1 cellular context compared by ENCODE assay signal in the genomic region with DNA sequence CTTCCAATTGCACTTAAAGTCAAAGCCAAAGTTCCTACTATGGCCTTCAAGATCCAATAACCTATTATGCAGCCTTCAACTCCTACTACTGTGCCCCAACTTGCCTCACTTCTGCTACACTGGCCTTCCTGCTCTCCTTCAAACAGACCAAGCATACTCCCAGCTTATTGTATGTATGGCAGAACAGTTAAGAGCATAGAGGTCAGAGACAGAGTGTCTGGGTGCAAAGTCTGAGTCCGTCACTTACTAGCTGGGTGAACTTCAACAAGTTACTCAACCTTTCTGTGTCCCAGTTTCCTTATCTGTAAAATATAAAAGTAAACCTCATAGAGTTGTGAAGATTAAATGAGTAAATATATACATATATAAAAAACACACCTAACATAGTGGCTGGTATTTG.
A peak's percentile ranks its signal among the peaks of the same experiment; 100 is the strongest.
TF ChIP-seq lines count a peak whose summit lies in the region.

No MANE protein-coding gene starts in this region.

TF ChIP-seq in liver, 16 proteins besides CTCF, POLR2A, EP300 and RAD21 (continued from another document):
- TF ChIP-seq, protein P1, sequence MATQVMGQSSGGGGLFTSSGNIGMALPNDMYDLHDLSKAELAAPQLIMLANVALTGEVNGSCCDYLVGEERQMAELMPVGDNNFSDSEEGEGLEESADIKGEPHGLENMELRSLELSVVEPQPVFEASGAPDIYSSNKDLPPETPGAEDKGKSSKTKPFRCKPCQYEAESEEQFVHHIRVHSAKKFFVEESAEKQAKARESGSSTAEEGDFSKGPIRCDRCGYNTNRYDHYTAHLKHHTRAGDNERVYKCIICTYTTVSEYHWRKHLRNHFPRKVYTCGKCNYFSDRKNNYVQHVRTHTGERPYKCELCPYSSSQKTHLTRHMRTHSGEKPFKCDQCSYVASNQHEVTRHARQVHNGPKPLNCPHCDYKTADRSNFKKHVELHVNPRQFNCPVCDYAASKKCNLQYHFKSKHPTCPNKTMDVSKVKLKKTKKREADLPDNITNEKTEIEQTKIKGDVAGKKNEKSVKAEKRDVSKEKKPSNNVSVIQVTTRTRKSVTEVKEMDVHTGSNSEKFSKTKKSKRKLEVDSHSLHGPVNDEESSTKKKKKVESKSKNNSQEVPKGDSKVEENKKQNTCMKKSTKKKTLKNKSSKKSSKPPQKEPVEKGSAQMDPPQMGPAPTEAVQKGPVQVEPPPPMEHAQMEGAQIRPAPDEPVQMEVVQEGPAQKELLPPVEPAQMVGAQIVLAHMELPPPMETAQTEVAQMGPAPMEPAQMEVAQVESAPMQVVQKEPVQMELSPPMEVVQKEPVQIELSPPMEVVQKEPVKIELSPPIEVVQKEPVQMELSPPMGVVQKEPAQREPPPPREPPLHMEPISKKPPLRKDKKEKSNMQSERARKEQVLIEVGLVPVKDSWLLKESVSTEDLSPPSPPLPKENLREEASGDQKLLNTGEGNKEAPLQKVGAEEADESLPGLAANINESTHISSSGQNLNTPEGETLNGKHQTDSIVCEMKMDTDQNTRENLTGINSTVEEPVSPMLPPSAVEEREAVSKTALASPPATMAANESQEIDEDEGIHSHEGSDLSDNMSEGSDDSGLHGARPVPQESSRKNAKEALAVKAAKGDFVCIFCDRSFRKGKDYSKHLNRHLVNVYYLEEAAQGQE (IDR thresholded peaks at IDR 0.05): no peak
- TF ChIP-seq TAF1 (conservative IDR thresholded peaks at IDR 0.05): no peak
- TF ChIP-seq JUND (IDR thresholded peaks at IDR 0.05): no peak
- TF ChIP-seq RXRA (IDR thresholded peaks at IDR 0.05): peak; percentile 62 to 66
- TF ChIP-seq FOXA2 (IDR thresholded peaks at IDR 0.05): no peak
- TF ChIP-seq HNF4A (conservative IDR thresholded peaks at IDR 0.05): peak; percentile 90 to 96
- TF ChIP-seq SP1 (IDR thresholded peaks at IDR 0.05): peak; percentile 57
- no peak for TF ChIP-seq YY1 (IDR thresholded peaks at IDR 0.05)
- peak; percentile 26 for TF ChIP-seq NR2F2 (IDR thresholded peaks at IDR 0.05)
- no peak for TF ChIP-seq EGR1 (IDR thresholded peaks at IDR 0.05; ENCODE audit: low read depth in 2 of 2)
- no peak for TF ChIP-seq GABPA (IDR thresholded peaks at IDR 0.05 in 1 of 2, conservative IDR thresholded peaks at IDR 0.05 in 1 of 2)
- TF ChIP-seq, protein P2, sequence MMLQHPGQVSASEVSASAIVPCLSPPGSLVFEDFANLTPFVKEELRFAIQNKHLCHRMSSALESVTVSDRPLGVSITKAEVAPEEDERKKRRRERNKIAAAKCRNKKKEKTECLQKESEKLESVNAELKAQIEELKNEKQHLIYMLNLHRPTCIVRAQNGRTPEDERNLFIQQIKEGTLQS (IDR thresholded peaks at IDR 0.05): no peak
TF ChIP-seq in liver: peak in this region for 5.
